In the genomic region with DNA sequence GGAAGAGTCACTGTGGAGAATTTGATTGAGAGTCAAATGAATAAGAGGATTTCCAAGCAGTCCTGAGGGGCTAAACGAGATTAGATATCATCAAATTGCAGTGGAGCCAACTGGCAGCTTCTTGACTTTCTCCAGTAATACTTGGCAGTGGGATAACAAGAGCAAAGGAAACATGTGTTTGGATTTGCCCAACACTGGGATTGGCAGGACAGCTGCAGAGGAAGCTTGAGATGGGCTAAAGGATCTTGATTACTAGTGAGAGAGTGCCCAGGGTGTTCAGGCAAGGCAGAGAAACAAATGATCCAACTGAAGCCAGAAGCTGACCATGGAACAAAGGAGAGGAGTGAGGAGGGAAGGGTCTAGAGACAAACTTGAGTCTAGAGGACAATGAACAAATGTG, we compare ENCODE assay signal across 22 cellular contexts.
"Had no signal": no experiment of that assay in that cellular context is flagged by ENCODE, and none has a peak within 500 bp of the region (broad histone marks: within the 10 kb centered on the region; RNA-seq: fewer than 3 reads in every experiment).

No MANE protein-coding gene starts in this region.

- H3K4me3 Mint-ChIP-seq: immature natural killer cell, mesothelial cell of epicardium had no signal

- H3K27ac Mint-ChIP-seq: immature natural killer cell, mesothelial cell of epicardium had no signal

- H3K36me3 ChIP-seq: esophagus muscularis mucosa, gastroesophageal sphincter, heart left ventricle, left ventricle myocardium inferior, lower lobe of right lung had no signal

- H3K4me1 ChIP-seq: esophagus muscularis mucosa, foreskin keratinocyte, gastroesophageal sphincter, heart left ventricle, left ventricle myocardium inferior, lower lobe of right lung had no signal

- H3K4me3 ChIP-seq: coronary artery, dorsolateral prefrontal cortex, esophagus muscularis mucosa, gastroesophageal sphincter, heart left ventricle, hepatocyte, left ventricle myocardium inferior, lower lobe of right lung, mucosa of descending colon had no signal

- H3K4me2 ChIP-seq: hepatocyte had no signal

- H3K27ac ChIP-seq: coronary artery, dorsolateral prefrontal cortex, esophagus muscularis mucosa, foreskin keratinocyte, gastroesophageal sphincter, heart left ventricle, hepatocyte, left ventricle myocardium inferior, lower lobe of right lung had no signal

- H3K9me3 ChIP-seq: esophagus muscularis mucosa, gastroesophageal sphincter, heart left ventricle, left ventricle myocardium inferior, lower lobe of right lung, mucosa of descending colon had no signal

- H3K79me2 ChIP-seq: hepatocyte had no signal

- H3K4me1 Mint-ChIP-seq: immature natural killer cell, mesothelial cell of epicardium had no signal

- H2AFZ ChIP-seq: hepatocyte had no signal

- DNase-seq: dermis blood vessel endothelial cell; dorsolateral prefrontal cortex; effector CD4-positive, alpha-beta T cell; effector memory CD4-positive, alpha-beta T cell; foreskin keratinocyte; heart left ventricle; hypothalamus; immature natural killer cell; islet precursor cell; kidney; kidney glomerular epithelial cell; left colon; left ventricle myocardium inferior; lower lobe of right lung; mesenchymal stem cell; mucosa of descending colon had no signal

- H3K27me3 ChIP-seq: esophagus muscularis mucosa, foreskin keratinocyte, gastroesophageal sphincter, heart left ventricle, hepatocyte had no signal

- ATAC-seq: foreskin keratinocyte, gastroesophageal sphincter, heart left ventricle, left colon, left lobe of liver, lower lobe of right lung, mucosa of descending colon had no signal

- H3K36me3 Mint-ChIP-seq: immature natural killer cell, mesothelial cell of epicardium had no signal
